In genomic region chr14:73713206-73713803, GRCh38 we compare ENCODE assay signal across 1 cellular context.
TF ChIP-seq lines count a peak whose summit lies in the region.

No MANE protein-coding gene starts in this region.

TF ChIP-seq in IMR-90, 13 proteins besides CTCF, POLR2A, EP300 and RAD21 (continued from another document):
- TF ChIP-seq RCOR1 (IDR thresholded peaks at IDR 0.05; ENCODE audit: insufficient replicate concordance, low read length) (no peak), CEBPB (IDR thresholded peaks at IDR 0.05; ENCODE audit: low read depth, low read length) (no peak), NFE2L2 (IDR thresholded peaks at IDR 0.05; ENCODE audit: low read depth, low read length) (no peak), RFX5 (IDR thresholded peaks at IDR 0.05; ENCODE audit: low read depth, low read length) (no peak), SMC3 (IDR thresholded peaks at IDR 0.05; ENCODE audit: low read depth, low read length) (no peak), MXI1 (IDR thresholded peaks at IDR 0.05; ENCODE audit: borderline replicate concordance, low read depth, low read length) (no peak), CHD1 (IDR thresholded peaks at IDR 0.05; ENCODE audit: low read depth, low read length) (no peak), MAZ (IDR thresholded peaks at IDR 0.05; ENCODE audit: borderline replicate concordance, low read depth, low read length) (no peak), MAFK (IDR thresholded peaks at IDR 0.05; ENCODE audit: low read depth, low read length) (no peak), BHLHE40 (IDR thresholded peaks at IDR 0.05; ENCODE audit: low read depth, low read length) (no peak)
- TF ChIP-seq, protein P1, sequence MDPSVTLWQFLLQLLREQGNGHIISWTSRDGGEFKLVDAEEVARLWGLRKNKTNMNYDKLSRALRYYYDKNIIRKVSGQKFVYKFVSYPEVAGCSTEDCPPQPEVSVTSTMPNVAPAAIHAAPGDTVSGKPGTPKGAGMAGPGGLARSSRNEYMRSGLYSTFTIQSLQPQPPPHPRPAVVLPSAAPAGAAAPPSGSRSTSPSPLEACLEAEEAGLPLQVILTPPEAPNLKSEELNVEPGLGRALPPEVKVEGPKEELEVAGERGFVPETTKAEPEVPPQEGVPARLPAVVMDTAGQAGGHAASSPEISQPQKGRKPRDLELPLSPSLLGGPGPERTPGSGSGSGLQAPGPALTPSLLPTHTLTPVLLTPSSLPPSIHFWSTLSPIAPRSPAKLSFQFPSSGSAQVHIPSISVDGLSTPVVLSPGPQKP (IDR thresholded peaks at IDR 0.05; ENCODE audit: borderline replicate concordance, low read depth, low read length): no peak
- TF ChIP-seq, protein P2, sequence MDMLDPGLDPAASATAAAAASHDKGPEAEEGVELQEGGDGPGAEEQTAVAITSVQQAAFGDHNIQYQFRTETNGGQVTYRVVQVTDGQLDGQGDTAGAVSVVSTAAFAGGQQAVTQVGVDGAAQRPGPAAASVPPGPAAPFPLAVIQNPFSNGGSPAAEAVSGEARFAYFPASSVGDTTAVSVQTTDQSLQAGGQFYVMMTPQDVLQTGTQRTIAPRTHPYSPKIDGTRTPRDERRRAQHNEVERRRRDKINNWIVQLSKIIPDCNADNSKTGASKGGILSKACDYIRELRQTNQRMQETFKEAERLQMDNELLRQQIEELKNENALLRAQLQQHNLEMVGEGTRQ (IDR thresholded peaks at IDR 0.05; ENCODE audit: low read depth, low read length): no peak
TF ChIP-seq in IMR-90: peak in this region for 0.
